ENCODE assay signal across 19 cellular contexts in genomic region chr5:178277346-178277745, GRCh38. TPM values are rescaled to one million over a fixed set of nuclear protein-coding genes. Genes with fewer than 3 reads are reported as not detected.
DNase-seq lines count a peak whose midpoint lies in the region; ATAC-seq, FAIRE-seq and TF ChIP-seq lines count a peak whose summit lies in the region.
"Had no signal": no experiment of that assay in that cellular context is flagged by ENCODE, and none has a peak within 500 bp of the region (broad histone marks: within the 10 kb centered on the region; RNA-seq: fewer than 3 reads in every experiment).

No MANE protein-coding gene starts in this region.

- TF ChIP-seq CTCF in activated CD8-positive, alpha-beta T cell treated with anti-CD3 and anti-CD28 coated beads for 36 hours (IDR thresholded peaks at IDR 0.05): no peak
- no peak for TF ChIP-seq CTCF in natural killer cell (IDR thresholded peaks at IDR 0.05)
- no peak for TF ChIP-seq CTCF in kidney (IDR thresholded peaks at IDR 0.05; ENCODE audit: borderline replicate concordance, extremely low read depth, insufficient read depth)

- H4K91ac ChIP-seq in trophoblast cell (ENCODE audit: low read depth, low read length): no peak overlapping the region

- DNase-seq in activated CD8-positive, alpha-beta T cell treated with anti-CD3 and anti-CD28 coated beads, Interleukin-2, amount 10 ng/mL, durations not matched to agents 7 days and 5 days: no peak
- DNase-seq in activated CD8-positive, alpha-beta T cell treated with anti-CD3 and anti-CD28 coated beads for 36 hours: no peak
- DNase-seq in natural killer cell treated with Interleukin-12 subunit alpha and Interleukin-12 subunit beta and Interleukin-15 and Interleukin-18, amount 100 ng/mL, for 72 hours (ENCODE audit: low spot score): peak; percentile 56
- no peak for DNase-seq in natural killer cell
- peak; percentile 20 for DNase-seq in kidney
- no peak for DNase-seq in trophoblast cell
- DNase-seq in left colon: no peak
- DNase-seq in stimulated activated naive CD4-positive, alpha-beta T cell (lab: John Stamatoyannopoulos, UW): no peak
- DNase-seq: 8988T; AML-193; C1 segment of cervical spinal cord; Calu3; CD4-positive, alpha-beta T cell; DMS79; EL; GOT3; H9 had no signal

- H3K18ac ChIP-seq in trophoblast cell (ENCODE audit: low read length): no peak overlapping the region

- no peak overlapping the region for H4K8ac ChIP-seq in trophoblast cell (ENCODE audit: low read depth, low read length)

- intact Hi-C loops in activated CD8-positive, alpha-beta T cell treated with anti-CD3 and anti-CD28 coated beads for 36 hours (cut with micrococcal nuclease): no loop called here
- intact Hi-C loops in natural killer cell (cut with micrococcal nuclease) (no loop called here), kidney (cut with DNase I) (loop anchor here (5.0 to 10.0 kb wide), 2 partner anchors 275 to 317 kb away; partner anchors contain the start of gene COL23A1), left colon (cut with DNase I, micrococcal nuclease) (loop anchor here in 1 of 2 donors (5.0 kb wide), 1 partner anchor 275 kb away; no protein-coding TSS in a partner anchor)

- H3K4ac ChIP-seq in trophoblast cell (ENCODE audit: low read depth, low read length): no peak overlapping the region

- POLR2A ChIA-PET in activated CD8-positive, alpha-beta T cell treated with anti-CD3 and anti-CD28 coated beads, Interleukin-2, amount 10 ng/mL, durations not matched to agents 7 days and 5 days (lab: Charles Lee): interaction anchor here (0.6 kb wide), 1 partner anchor 62 kb away, joined by 3 read pairs; no protein-coding TSS in a partner anchor
- POLR2A ChIA-PET in activated CD8-positive, alpha-beta T cell treated with anti-CD3 and anti-CD28 coated beads for 36 hours (lab: Charles Lee): interaction anchor here (1.5 kb wide), 1 partner anchor 38 kb away, joined by 3 read pairs; no protein-coding TSS in a partner anchor

- H3K27me3 ChIP-seq in trophoblast cell (ENCODE audit: insufficient read depth, low read length): no peaks in the 10 kb centered on the region

- no peak overlapping the region for H2BK5ac ChIP-seq in trophoblast cell (ENCODE audit: low read depth, low read length, poor library complexity)

- H2AFZ ChIP-seq in trophoblast cell (ENCODE audit: insufficient read depth, low read length, poor library complexity): no peak overlapping the region

- no peak overlapping the region for H3K4me3 Mint-ChIP-seq in activated CD8-positive, alpha-beta T cell treated with anti-CD3 and anti-CD28 coated beads, Interleukin-2, amount 10 ng/mL, durations not matched to agents 7 days and 5 days
- H3K4me3 Mint-ChIP-seq in activated CD8-positive, alpha-beta T cell treated with anti-CD3 and anti-CD28 coated beads for 36 hours: no peak overlapping the region
- no peak overlapping the region for H3K4me3 Mint-ChIP-seq in natural killer cell treated with Interleukin-12 subunit alpha and Interleukin-12 subunit beta and Interleukin-15 and Interleukin-18, amount 100 ng/mL, for 72 hours
- no peak overlapping the region for H3K4me3 Mint-ChIP-seq in natural killer cell
- H3K4me3 Mint-ChIP-seq: CD4-positive, alpha-beta T cell; H9 had no signal

- no peaks in the 10 kb centered on the region for H3K36me3 Mint-ChIP-seq in activated CD8-positive, alpha-beta T cell treated with anti-CD3 and anti-CD28 coated beads, Interleukin-2, amount 10 ng/mL, durations not matched to agents 7 days and 5 days (ENCODE audit: low read depth)
- H3K36me3 Mint-ChIP-seq in activated CD8-positive, alpha-beta T cell treated with anti-CD3 and anti-CD28 coated beads for 36 hours (ENCODE audit: low read depth): no peaks in the 10 kb centered on the region
- H3K36me3 Mint-ChIP-seq in natural killer cell treated with Interleukin-12 subunit alpha and Interleukin-12 subunit beta and Interleukin-15 and Interleukin-18, amount 100 ng/mL, for 72 hours: no peaks in the 10 kb centered on the region
- H3K36me3 Mint-ChIP-seq in natural killer cell: no peaks in the 10 kb centered on the region

- H3K9me3 Mint-ChIP-seq in activated CD8-positive, alpha-beta T cell treated with anti-CD3 and anti-CD28 coated beads, Interleukin-2, amount 10 ng/mL, durations not matched to agents 7 days and 5 days (ENCODE audit: insufficient read depth): no peaks in the 10 kb centered on the region
- H3K9me3 Mint-ChIP-seq in activated CD8-positive, alpha-beta T cell treated with anti-CD3 and anti-CD28 coated beads for 36 hours: no peaks in the 10 kb centered on the region
- no peaks in the 10 kb centered on the region for H3K9me3 Mint-ChIP-seq in natural killer cell treated with Interleukin-12 subunit alpha and Interleukin-12 subunit beta and Interleukin-15 and Interleukin-18, amount 100 ng/mL, for 72 hours
- H3K9me3 Mint-ChIP-seq in natural killer cell: no peaks in the 10 kb centered on the region
- H3K9me3 Mint-ChIP-seq: CD4-positive, alpha-beta T cell had no signal

- ATAC-seq in activated CD8-positive, alpha-beta T cell treated with anti-CD3 and anti-CD28 coated beads, Interleukin-2, amount 10 ng/mL, durations not matched to agents 7 days and 5 days: no peak
- ATAC-seq in activated CD8-positive, alpha-beta T cell treated with anti-CD3 and anti-CD28 coated beads for 36 hours: no peak
- no peak for ATAC-seq in natural killer cell treated with Interleukin-12 subunit alpha and Interleukin-12 subunit beta and Interleukin-15 and Interleukin-18, amount 100 ng/mL, for 72 hours
- no peak for ATAC-seq in natural killer cell
- ATAC-seq in left colon: no peak

- no peak overlapping the region for H4K12ac ChIP-seq in trophoblast cell (ENCODE audit: low read depth, low read length)

- no peak overlapping the region for H2BK12ac ChIP-seq in trophoblast cell (ENCODE audit: low read length)

- no peak overlapping the region for H2AK5ac ChIP-seq in trophoblast cell (ENCODE audit: low read length)

- H3K9me3 ChIP-seq in kidney (ENCODE audit: control insufficient read depth in 1 of 2, low read length in 2 of 2): no peaks in the 10 kb centered on the region
- H3K9me3 ChIP-seq in trophoblast cell (ENCODE audit: insufficient read depth, low read depth, low read length): peaks cover 17% of the 10 kb centered on the region

- peaks cover 19% of the 10 kb centered on the region for H3K4me1 Mint-ChIP-seq in activated CD8-positive, alpha-beta T cell treated with anti-CD3 and anti-CD28 coated beads, Interleukin-2, amount 10 ng/mL, durations not matched to agents 7 days and 5 days (ENCODE audit: low read depth)
- H3K4me1 Mint-ChIP-seq in activated CD8-positive, alpha-beta T cell treated with anti-CD3 and anti-CD28 coated beads for 36 hours (ENCODE audit: low read depth): peaks cover 4% of the 10 kb centered on the region
- H3K4me1 Mint-ChIP-seq in natural killer cell treated with Interleukin-12 subunit alpha and Interleukin-12 subunit beta and Interleukin-15 and Interleukin-18, amount 100 ng/mL, for 72 hours (ENCODE audit: low read depth in 2 of 2): peaks cover 5 to 9% of the 10 kb centered on the region in 2 donors
- peaks cover 9% of the 10 kb centered on the region in 2 donors for H3K4me1 Mint-ChIP-seq in natural killer cell

- no peak overlapping the region for H3K23ac ChIP-seq in trophoblast cell (ENCODE audit: low read length)

- H3K79me1 ChIP-seq in trophoblast cell (ENCODE audit: low read length): no peaks in the 10 kb centered on the region

- H2BK120ac ChIP-seq in trophoblast cell (ENCODE audit: insufficient read depth, low read length, poor library complexity): no peak overlapping the region

- H3K14ac ChIP-seq in trophoblast cell (ENCODE audit: low read length): no peak overlapping the region

- H3K4me3 ChIP-seq in kidney (ENCODE audit: low read length in 2 of 2) (no peak overlapping the region), trophoblast cell (ENCODE audit: low read depth, low read length) (no peak overlapping the region)

- H3K4me1 ChIP-seq in kidney (ENCODE audit: control insufficient read depth in 1 of 2, insufficient read depth in 1 of 2, low read depth in 1 of 2, low read length in 2 of 2): no peaks in the 10 kb centered on the region
- H3K4me1 ChIP-seq in trophoblast cell (ENCODE audit: control insufficient read depth in 1 of 2, insufficient read depth in 2 of 2, low read length in 2 of 2): peaks cover 0 to 6% of the 10 kb centered on the region in 2 experiments

- H3K27ac Mint-ChIP-seq in activated CD8-positive, alpha-beta T cell treated with anti-CD3 and anti-CD28 coated beads, Interleukin-2, amount 10 ng/mL, durations not matched to agents 7 days and 5 days: peak overlapping the region; percentile 3
- H3K27ac Mint-ChIP-seq in activated CD8-positive, alpha-beta T cell treated with anti-CD3 and anti-CD28 coated beads for 36 hours: no peak overlapping the region
- no peak overlapping the region for H3K27ac Mint-ChIP-seq in natural killer cell treated with Interleukin-12 subunit alpha and Interleukin-12 subunit beta and Interleukin-15 and Interleukin-18, amount 100 ng/mL, for 72 hours
- no peak overlapping the region for H3K27ac Mint-ChIP-seq in natural killer cell
- H3K27ac Mint-ChIP-seq: CD4-positive, alpha-beta T cell; H9 had no signal

- CTCF ChIA-PET in activated CD8-positive, alpha-beta T cell treated with anti-CD3 and anti-CD28 coated beads, Interleukin-2, amount 10 ng/mL, durations not matched to agents 7 days and 5 days (lab: Charles Lee): interaction anchor here (1.6 to 1.7 kb wide), 2 partner anchors 42 to 184 kb away, joined by 6 to 7 read pairs; no protein-coding TSS in a partner anchor
- CTCF ChIA-PET in activated CD8-positive, alpha-beta T cell treated with anti-CD3 and anti-CD28 coated beads for 36 hours (lab: Charles Lee): interaction anchor here (1.3 kb wide), 1 partner anchor 42 kb away, joined by 3 read pairs; no protein-coding TSS in a partner anchor

- no peak for FAIRE-seq in kidney (lab: Jason Lieb, UNC)
- FAIRE-seq: G401.6, GM12891 had no signal

- H3K9ac ChIP-seq in kidney (ENCODE audit: low read length in 2 of 2): no peak overlapping the region
- no peak overlapping the region for H3K9ac ChIP-seq in trophoblast cell (ENCODE audit: low read length)

- WGBS in trophoblast cell (ENCODE audit: extremely low coverage, insufficient coverage, insufficient read length): no CpG with 5 or more reads among the region's 9 CpGs

- peaks cover 3% of the 10 kb centered on the region for H3K27me3 Mint-ChIP-seq in activated CD8-positive, alpha-beta T cell treated with anti-CD3 and anti-CD28 coated beads, Interleukin-2, amount 10 ng/mL, durations not matched to agents 7 days and 5 days (ENCODE audit: low read depth)
- H3K27me3 Mint-ChIP-seq in activated CD8-positive, alpha-beta T cell treated with anti-CD3 and anti-CD28 coated beads for 36 hours: no peaks in the 10 kb centered on the region
- peaks cover 0 to 9% of the 10 kb centered on the region in 2 donors for H3K27me3 Mint-ChIP-seq in natural killer cell treated with Interleukin-12 subunit alpha and Interleukin-12 subunit beta and Interleukin-15 and Interleukin-18, amount 100 ng/mL, for 72 hours
- H3K27me3 Mint-ChIP-seq in natural killer cell (ENCODE audit: low read depth in 2 of 2): peaks cover 0 to 12% of the 10 kb centered on the region in 2 donors

- H3K27ac ChIP-seq in kidney (ENCODE audit: low read depth in 2 of 2, low read length in 2 of 2) (no peak overlapping the region), trophoblast cell (ENCODE audit: low read depth, low read length) (no peak overlapping the region)

- H3K4me2 ChIP-seq in trophoblast cell (ENCODE audit: low read length): no peak overlapping the region

- H3K36me3 ChIP-seq in kidney (ENCODE audit: control insufficient read depth in 1 of 2, insufficient read depth in 2 of 2, low read length in 2 of 2) (no peaks in the 10 kb centered on the region), trophoblast cell (ENCODE audit: control insufficient read depth in 1 of 2, insufficient read depth in 2 of 2, low read length in 2 of 2) (no peaks in the 10 kb centered on the region)

- H3K79me2 ChIP-seq in trophoblast cell (ENCODE audit: control insufficient read depth, insufficient read depth, low read length, poor library complexity): no peaks in the 10 kb centered on the region

RNA-seq across cellular contexts. Expression of gene PHYKPL, which starts 44.7 kb away (rescaled TPM):
- total RNA-seq in activated CD8-positive, alpha-beta T cell treated with anti-CD3 and anti-CD28 coated beads, Interleukin-2, amount 10 ng/mL, durations not matched to agents 7 days and 5 days: 100 to 1,000 TPM; 125 to 126 TPM
- total RNA-seq in activated CD8-positive, alpha-beta T cell treated with anti-CD3 and anti-CD28 coated beads for 36 hours: 10 to 100 TPM; 60.4 to 62.1 TPM
- 100 to 1,000 TPM; 133 to 191 TPM for total RNA-seq in natural killer cell treated with Interleukin-12 subunit alpha and Interleukin-12 subunit beta and Interleukin-15 and Interleukin-18, amount 100 ng/mL, for 72 hours
- total RNA-seq in natural killer cell (100 to 1,000 TPM; 111 to 134 (median 131) TPM), kidney (116 TPM), left colon (100 to 1,000 TPM; 157 to 180 TPM)
- 35.3 TPM for polyA plus RNA-seq in kidney (ENCODE audit: insufficient read depth, low read depth, low replicate concordance)
- polyA plus RNA-seq in trophoblast cell (2013): 12.4 and 12.8 TPM in 2 replicates

Comparison
In these comparisons a context has a peak if more than half of its experiments do, and no peak if none do; other contexts are left out.
1. DNase-seq: peak in natural killer cell treated with Interleukin-12 subunit alpha and Interleukin-12 subunit beta and Interleukin-15 and Interleukin-18, amount 100 ng/mL, for 72 hours (single experiment) and kidney (single experiment); none in activated CD8-positive, alpha-beta T cell treated with anti-CD3 and anti-CD28 coated beads, Interleukin-2, amount 10 ng/mL, durations not matched to agents 7 days and 5 days (single experiment), activated CD8-positive, alpha-beta T cell treated with anti-CD3 and anti-CD28 coated beads for 36 hours (single experiment), natural killer cell (single experiment), trophoblast cell (0 of 2), left colon (0 of 2) and stimulated activated naive CD4-positive, alpha-beta T cell (0 of 6).